In genomic region chr10:22611425-22612111, GRCh38 we compare ENCODE assay signal across 9 cellular contexts.
DNase-seq lines count a peak whose midpoint lies in the region; ATAC-seq and TF ChIP-seq lines count a peak whose summit lies in the region.
"Had no signal": no experiment of that assay in that cellular context is flagged by ENCODE, and none has a peak within 500 bp of the region (broad histone marks: within the 10 kb centered on the region; RNA-seq: fewer than 3 reads in every experiment).

No MANE protein-coding gene starts in this region.

- peak overlapping the region; percentile 95 for H3K27ac ChIP-seq in temporal lobe (ENCODE audit: low read depth, low read length)

- peak overlapping the region; percentile 81 to 88 for H3K27ac Mint-ChIP-seq in activated naive CD4-positive, alpha-beta T cell treated with anti-CD3 and anti-CD28 coated beads, Interleukin-2, amount 50 U/mL, for 72 hours

- no peaks in the 10 kb centered on the region for H3K27me3 ChIP-seq in Loucy (ENCODE audit: insufficient read depth, low read length, poor library complexity, severe bottlenecking)

- H3K79me2 ChIP-seq in Loucy (ENCODE audit: insufficient read depth, low read length), result peaks cover 92% of the 10 kb centered on the region

- H2AFZ ChIP-seq in Loucy (ENCODE audit: low read length), result no peak overlapping the region

- no peaks in the 10 kb centered on the region; the same call in 1 of the 2 replicates for H3F3A ChIP-seq in Loucy (ENCODE audit: low read depth)

- H3K9me2 ChIP-seq in Loucy (replicated peaks; ENCODE audit: low read depth, low read length), result no peaks in the 10 kb centered on the region

- peak overlapping the region; percentile 66 for H3K4me3 ChIP-seq in Loucy (ENCODE audit: low read length, poor library complexity, severe bottlenecking)
- H3K4me3 ChIP-seq: lung had no signal

- H3K36me3 Mint-ChIP-seq in activated naive CD4-positive, alpha-beta T cell treated with anti-CD3 and anti-CD28 coated beads, Interleukin-2, amount 50 U/mL, for 72 hours, result peaks cover 9 to 51% of the 10 kb centered on the region in 2 donors

- H3K36me3 ChIP-seq in Loucy (ENCODE audit: insufficient read depth, low read length), result peaks cover 33% of the 10 kb centered on the region; the same call in 1 of the 2 replicates

- H4K20me1 ChIP-seq in Loucy (ENCODE audit: insufficient read depth, low read length, poor library complexity, severe bottlenecking), result peaks cover 57% of the 10 kb centered on the region

- H3K9ac ChIP-seq in Loucy (ENCODE audit: low read depth, low read length, poor library complexity, severe bottlenecking), result peak overlapping the region; percentile 19

- peaks cover 4 to 5% of the 10 kb centered on the region in 2 donors for H3K9me3 Mint-ChIP-seq in activated naive CD4-positive, alpha-beta T cell treated with anti-CD3 and anti-CD28 coated beads, Interleukin-2, amount 50 U/mL, for 72 hours

- peaks cover 65% of the 10 kb centered on the region for H3K4me1 ChIP-seq in Loucy (ENCODE audit: insufficient read depth, low read length, poor library complexity, severe bottlenecking)

- H3K9me3 ChIP-seq in Loucy (ENCODE audit: insufficient read depth, low read depth, low read length), result no peaks in the 10 kb centered on the region

- H3K4me2 ChIP-seq in Loucy (ENCODE audit: low read depth, low read length, poor library complexity, severe bottlenecking), result peak overlapping the region; percentile 78

- ATAC-seq in activated naive CD4-positive, alpha-beta T cell treated with anti-CD3 and anti-CD28 coated beads, Interleukin-2, amount 50 U/mL, for 72 hours, result peak; percentile 93 to 94
- ATAC-seq in left lobe of liver, result no peak

- TF ChIP-seq CTCF in Loucy (conservative IDR thresholded peaks at IDR 0.05; ENCODE audit: low read length), result no peak

- peak; percentile 64 for DNase-seq in stimulated activated CD4-positive, alpha-beta T cell treated with anti-CD3 and anti-CD28 coated beads, Interleukin-15, amount 100 ng/mL, for 24 hours
- no peak for DNase-seq in stimulated activated CD4-positive, alpha-beta T cell treated with anti-CD3 and anti-CD28 coated beads, Interleukin-4, amount 100 ng/mL, for 1 hour
- peak in 1 of 2 donors; percentile 46 for DNase-seq in activated naive CD4-positive, alpha-beta T cell treated with anti-CD3 and anti-CD28 coated beads, Interleukin-2, amount 50 U/mL, for 72 hours (ENCODE audit: low spot score in 2 of 2)
- DNase-seq in HPDE6-E6E7 (ENCODE audit: extremely low spot score), result no peak
- no peak for DNase-seq in NCI-H146 (lab: John Stamatoyannopoulos, UW)
- no peak for DNase-seq in left lobe of liver (ENCODE audit: low spot score)
